In genomic region chr20:46362931-46363872, GRCh38 we compare ENCODE assay signal across 1 cellular context.
TF ChIP-seq lines count a peak whose summit lies in the region.

No MANE protein-coding gene starts in this region.

TF ChIP-seq in GM23338, 12 proteins besides CTCF, POLR2A, EP300 and RAD21 (continued from another document):
- TF ChIP-seq, protein P1, sequence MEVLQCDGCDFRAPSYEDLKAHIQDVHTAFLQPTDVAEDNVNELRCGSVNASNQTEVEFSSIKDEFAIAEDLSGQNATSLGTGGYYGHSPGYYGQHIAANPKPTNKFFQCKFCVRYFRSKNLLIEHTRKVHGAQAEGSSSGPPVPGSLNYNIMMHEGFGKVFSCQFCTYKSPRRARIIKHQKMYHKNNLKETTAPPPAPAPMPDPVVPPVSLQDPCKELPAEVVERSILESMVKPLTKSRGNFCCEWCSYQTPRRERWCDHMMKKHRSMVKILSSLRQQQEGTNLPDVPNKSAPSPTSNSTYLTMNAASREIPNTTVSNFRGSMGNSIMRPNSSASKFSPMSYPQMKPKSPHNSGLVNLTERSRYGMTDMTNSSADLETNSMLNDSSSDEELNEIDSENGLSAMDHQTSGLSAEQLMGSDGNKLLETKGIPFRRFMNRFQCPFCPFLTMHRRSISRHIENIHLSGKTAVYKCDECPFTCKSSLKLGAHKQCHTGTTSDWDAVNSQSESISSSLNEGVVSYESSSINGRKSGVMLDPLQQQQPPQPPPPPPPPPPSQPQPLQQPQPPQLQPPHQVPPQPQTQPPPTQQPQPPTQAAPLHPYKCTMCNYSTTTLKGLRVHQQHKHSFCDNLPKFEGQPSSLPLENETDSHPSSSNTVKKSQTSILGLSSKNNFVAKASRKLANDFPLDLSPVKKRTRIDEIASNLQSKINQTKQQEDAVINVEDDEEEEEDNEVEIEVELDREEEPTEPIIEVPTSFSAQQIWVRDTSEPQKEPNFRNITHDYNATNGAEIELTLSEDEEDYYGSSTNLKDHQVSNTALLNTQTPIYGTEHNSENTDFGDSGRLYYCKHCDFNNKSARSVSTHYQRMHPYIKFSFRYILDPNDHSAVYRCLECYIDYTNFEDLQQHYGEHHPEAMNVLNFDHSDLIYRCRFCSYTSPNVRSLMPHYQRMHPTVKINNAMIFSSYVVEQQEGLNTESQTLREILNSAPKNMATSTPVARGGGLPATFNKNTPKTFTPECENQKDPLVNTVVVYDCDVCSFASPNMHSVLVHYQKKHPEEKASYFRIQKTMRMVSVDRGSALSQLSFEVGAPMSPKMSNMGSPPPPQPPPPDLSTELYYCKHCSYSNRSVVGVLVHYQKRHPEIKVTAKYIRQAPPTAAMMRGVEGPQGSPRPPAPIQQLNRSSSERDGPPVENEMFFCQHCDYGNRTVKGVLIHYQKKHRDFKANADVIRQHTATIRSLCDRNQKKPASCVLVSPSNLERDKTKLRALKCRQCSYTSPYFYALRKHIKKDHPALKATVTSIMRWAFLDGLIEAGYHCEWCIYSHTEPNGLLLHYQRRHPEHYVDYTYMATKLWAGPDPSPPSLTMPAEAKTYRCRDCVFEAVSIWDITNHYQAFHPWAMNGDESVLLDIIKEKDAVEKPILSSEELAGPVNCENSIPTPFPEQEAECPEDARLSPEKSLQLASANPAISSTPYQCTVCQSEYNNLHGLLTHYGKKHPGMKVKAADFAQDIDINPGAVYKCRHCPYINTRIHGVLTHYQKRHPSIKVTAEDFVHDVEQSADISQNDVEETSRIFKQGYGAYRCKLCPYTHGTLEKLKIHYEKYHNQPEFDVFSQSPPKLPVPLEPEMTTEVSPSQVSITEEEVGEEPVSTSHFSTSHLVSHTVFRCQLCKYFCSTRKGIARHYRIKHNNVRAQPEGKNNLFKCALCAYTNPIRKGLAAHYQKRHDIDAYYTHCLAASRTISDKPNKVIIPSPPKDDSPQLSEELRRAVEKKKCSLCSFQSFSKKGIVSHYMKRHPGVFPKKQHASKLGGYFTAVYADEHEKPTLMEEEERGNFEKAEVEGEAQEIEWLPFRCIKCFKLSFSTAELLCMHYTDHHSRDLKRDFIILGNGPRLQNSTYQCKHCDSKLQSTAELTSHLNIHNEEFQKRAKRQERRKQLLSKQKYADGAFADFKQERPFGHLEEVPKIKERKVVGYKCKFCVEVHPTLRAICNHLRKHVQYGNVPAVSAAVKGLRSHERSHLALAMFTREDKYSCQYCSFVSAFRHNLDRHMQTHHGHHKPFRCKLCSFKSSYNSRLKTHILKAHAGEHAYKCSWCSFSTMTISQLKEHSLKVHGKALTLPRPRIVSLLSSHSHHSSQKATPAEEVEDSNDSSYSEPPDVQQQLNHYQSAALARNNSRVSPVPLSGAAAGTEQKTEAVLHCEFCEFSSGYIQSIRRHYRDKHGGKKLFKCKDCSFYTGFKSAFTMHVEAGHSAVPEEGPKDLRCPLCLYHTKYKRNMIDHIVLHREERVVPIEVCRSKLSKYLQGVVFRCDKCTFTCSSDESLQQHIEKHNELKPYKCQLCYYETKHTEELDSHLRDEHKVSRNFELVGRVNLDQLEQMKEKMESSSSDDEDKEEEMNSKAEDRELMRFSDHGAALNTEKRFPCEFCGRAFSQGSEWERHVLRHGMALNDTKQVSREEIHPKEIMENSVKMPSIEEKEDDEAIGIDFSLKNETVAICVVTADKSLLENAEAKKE (CRISPR knock-in tag; IDR thresholded peaks at IDR 0.05): no peak
